Comparison of ENCODE assay signal across 3 cellular contexts in the genomic region with DNA sequence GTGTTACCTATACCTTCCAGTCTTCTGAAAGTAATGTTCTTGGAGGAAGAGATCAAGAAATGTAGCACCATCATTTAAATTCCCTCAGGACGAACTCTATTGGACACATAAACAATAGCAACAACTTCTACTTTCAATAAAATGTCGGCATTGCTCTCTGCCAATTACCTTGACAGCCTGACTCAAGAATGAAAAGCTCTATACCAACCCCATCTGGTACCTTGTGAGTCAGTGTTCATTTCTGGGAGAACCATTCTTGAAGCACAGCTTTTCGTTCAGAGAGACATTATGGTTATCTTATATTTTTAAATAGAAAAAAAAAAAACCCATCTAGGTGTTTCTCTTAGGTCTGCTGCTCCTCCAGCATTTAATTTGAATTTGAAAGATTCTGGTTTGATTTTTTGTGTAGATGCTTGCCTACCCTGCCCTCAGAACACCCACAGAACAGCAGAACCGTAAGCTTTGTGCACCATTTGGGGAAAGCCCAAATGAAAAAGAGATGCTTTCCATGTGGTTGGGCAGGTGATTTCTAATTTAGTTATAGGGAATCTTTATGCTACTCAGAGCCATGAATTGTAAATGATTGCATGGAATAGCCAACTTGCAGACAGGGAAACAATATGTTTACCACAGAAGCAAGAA.
TF ChIP-seq lines count a peak whose summit lies in the region.

No MANE protein-coding gene starts in this region.

TF ChIP-seq in HCT116, 20 proteins besides CTCF, POLR2A, EP300 and RAD21 (continued from another document):
- no peak for TF ChIP-seq POLR2AphosphoS5 (IDR thresholded peaks at IDR 0.05; ENCODE audit: low read depth, low read length)
- no peak for TF ChIP-seq CEBPB (IDR thresholded peaks at IDR 0.05; ENCODE audit: low read depth)
- TF ChIP-seq TCF7L2 (IDR thresholded peaks at IDR 0.05; ENCODE audit: borderline replicate concordance, extremely low read depth, insufficient read depth, insufficient read length), result no peak
- TF ChIP-seq ATF3 (IDR thresholded peaks at IDR 0.05), result no peak
- TF ChIP-seq, protein P1, sequence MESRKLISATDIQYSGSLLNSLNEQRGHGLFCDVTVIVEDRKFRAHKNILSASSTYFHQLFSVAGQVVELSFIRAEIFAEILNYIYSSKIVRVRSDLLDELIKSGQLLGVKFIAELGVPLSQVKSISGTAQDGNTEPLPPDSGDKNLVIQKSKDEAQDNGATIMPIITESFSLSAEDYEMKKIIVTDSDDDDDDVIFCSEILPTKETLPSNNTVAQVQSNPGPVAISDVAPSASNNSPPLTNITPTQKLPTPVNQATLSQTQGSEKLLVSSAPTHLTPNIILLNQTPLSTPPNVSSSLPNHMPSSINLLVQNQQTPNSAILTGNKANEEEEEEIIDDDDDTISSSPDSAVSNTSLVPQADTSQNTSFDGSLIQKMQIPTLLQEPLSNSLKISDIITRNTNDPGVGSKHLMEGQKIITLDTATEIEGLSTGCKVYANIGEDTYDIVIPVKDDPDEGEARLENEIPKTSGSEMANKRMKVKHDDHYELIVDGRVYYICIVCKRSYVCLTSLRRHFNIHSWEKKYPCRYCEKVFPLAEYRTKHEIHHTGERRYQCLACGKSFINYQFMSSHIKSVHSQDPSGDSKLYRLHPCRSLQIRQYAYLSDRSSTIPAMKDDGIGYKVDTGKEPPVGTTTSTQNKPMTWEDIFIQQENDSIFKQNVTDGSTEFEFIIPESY (IDR thresholded peaks at IDR 0.05; ENCODE audit: extremely low read depth, insufficient replicate concordance, low read length), result no peak
- TF ChIP-seq REST (IDR thresholded peaks at IDR 0.05; ENCODE audit: low read depth), result no peak

TF ChIP-seq in WTC11, 78 proteins besides CTCF, POLR2A, EP300 and RAD21 (continued from another document):
- TF ChIP-seq ZNF232 (CRISPR knock-in tag; IDR thresholded peaks at IDR 0.05) (no peak), E2F4 (CRISPR knock-in tag; IDR thresholded peaks at IDR 0.05; ENCODE audit: borderline replicate concordance, low read depth) (no peak), NFYB (CRISPR knock-in tag; conservative IDR thresholded peaks at IDR 0.05; ENCODE audit: low read depth) (no peak), CDX4 (CRISPR knock-in tag; IDR thresholded peaks at IDR 0.05; ENCODE audit: borderline replicate concordance) (no peak)
TF ChIP-seq in WTC11: peak in this region for 0.

TF ChIP-seq in liver, 16 proteins besides CTCF, POLR2A, EP300 and RAD21 (continued from another document):
- TF ChIP-seq, protein P1 (IDR thresholded peaks at IDR 0.05), result no peak
- no peak for TF ChIP-seq REST (IDR thresholded peaks at IDR 0.05)
